1 cellular context compared by ENCODE assay signal in genomic region chr1:70220517-70221240, GRCh38.
TF ChIP-seq lines count a peak whose summit lies in the region.

No MANE protein-coding gene starts in this region.

TF ChIP-seq in K562, 482 proteins besides CTCF, POLR2A, EP300 and RAD21 (continued from another document and continues in another):
- TF ChIP-seq GTF3C2 (IDR thresholded peaks at IDR 0.05; ENCODE audit: borderline replicate concordance, extremely low read depth, insufficient read length) (no peak), OTX1 (CRISPR knock-in tag; IDR thresholded peaks at IDR 0.05) (no peak), FOXM1 (IDR thresholded peaks at IDR 0.05; ENCODE audit: low read depth) (no peak), FOXM1 (CRISPR knock-in tag; IDR thresholded peaks at IDR 0.05; ENCODE audit: low read depth) (no peak), CEBPG (CRISPR knock-in tag; IDR thresholded peaks at IDR 0.05) (no peak), CEBPG (tag; conservative IDR thresholded peaks at IDR 0.05 in 1 of 2, IDR thresholded peaks at IDR 0.05 in 1 of 2) (no peak), PHB2 (IDR thresholded peaks at IDR 0.05; ENCODE audit: low read depth) (no peak), XRCC4 (IDR thresholded peaks at IDR 0.05; ENCODE audit: extremely low read depth, insufficient read depth, insufficient read length) (no peak), ZBTB17 (CRISPR knock-in tag; IDR thresholded peaks at IDR 0.05) (no peak), SMAD4 (CRISPR knock-in tag; conservative IDR thresholded peaks at IDR 0.05) (no peak), ZBTB11 (CRISPR knock-in tag; IDR thresholded peaks at IDR 0.05) (no peak), ZNF175 (CRISPR knock-in tag; IDR thresholded peaks at IDR 0.05; ENCODE audit: low read depth) (no peak), ZNF395 (CRISPR knock-in tag; IDR thresholded peaks at IDR 0.05) (no peak), NFRKB (IDR thresholded peaks at IDR 0.05; ENCODE audit: low read depth) (peak; percentile 71; the same call in 1 of the 2 replicates), SUPT5H (IDR thresholded peaks at IDR 0.05) (no peak), CCNT2 (IDR thresholded peaks at IDR 0.05; ENCODE audit: borderline replicate concordance, extremely low read depth, insufficient read length, low read depth, low read length) (no peak), DEAF1 (CRISPR knock-in tag; IDR thresholded peaks at IDR 0.05) (no peak), SPI1 (IDR thresholded peaks at IDR 0.05; ENCODE audit: borderline replicate concordance, low read depth, low read length) (peak; percentile 42; the same call in 1 of the 2 replicates), ZNF146 (CRISPR knock-in tag; IDR thresholded peaks at IDR 0.05; ENCODE audit: unreplicated experiment) (no peak), ZBTB49 (CRISPR knock-in tag; IDR thresholded peaks at IDR 0.05; ENCODE audit: borderline replicate concordance) (no peak), ZNF589 (CRISPR knock-in tag; IDR thresholded peaks at IDR 0.05; ENCODE audit: low read depth) (no peak), ZBTB1 (CRISPR knock-in tag; IDR thresholded peaks at IDR 0.05; ENCODE audit: borderline replicate concordance, low read depth) (no peak), RBM22 (IDR thresholded peaks at IDR 0.05; ENCODE audit: low read depth, low read length, poor library complexity, severe bottlenecking) (peak; percentile 17), YY1 (IDR thresholded peaks at IDR 0.05; ENCODE audit: borderline replicate concordance in 1 of 3, control insufficient read depth in 1 of 3, extremely low read depth in 1 of 3, insufficient read depth in 3 of 3, insufficient read length in 1 of 3, insufficient replicate concordance in 2 of 3, low read depth in 1 of 3, low read length in 2 of 3) (peak in 2 of 3 experiments; percentile 38 to 80), ZNF436 (CRISPR knock-in tag; IDR thresholded peaks at IDR 0.05) (0 out of 2 replicates have a peak, but pooled peaks have one; percentile 20), STAT5B (CRISPR knock-in tag; IDR thresholded peaks at IDR 0.05) (no peak), MYBL2 (IDR thresholded peaks at IDR 0.05; ENCODE audit: low read depth) (no peak), MYBL2 (CRISPR knock-in tag; IDR thresholded peaks at IDR 0.05; ENCODE audit: borderline replicate concordance) (no peak), ZNF431 (CRISPR knock-in tag; IDR thresholded peaks at IDR 0.05) (no peak), MCM7 (IDR thresholded peaks at IDR 0.05) (no peak), ZNF449 (CRISPR knock-in tag; IDR thresholded peaks at IDR 0.05) (0 out of 2 replicates have a peak, but pooled peaks have one; percentile 24), RFX1 (IDR thresholded peaks at IDR 0.05) (no peak), ARNT (IDR thresholded peaks at IDR 0.05) (0 out of 4 replicates have a peak, but pooled peaks of 1 of the 2 experiments have one; percentile 49), ETV1 (tag; conservative IDR thresholded peaks at IDR 0.05; ENCODE audit: low read depth) (no peak), FOSL1 (tag; conservative IDR thresholded peaks at IDR 0.05) (no peak), SMARCA5 (IDR thresholded peaks at IDR 0.05) (peak; percentile 45; the same call in 1 of the 2 replicates), MTF1 (CRISPR knock-in tag; IDR thresholded peaks at IDR 0.05; ENCODE audit: borderline replicate concordance) (no peak), POLR3A (IDR thresholded peaks at IDR 0.05; ENCODE audit: borderline replicate concordance, extremely low read depth, insufficient read depth, insufficient read length) (no peak), LARP7 (IDR thresholded peaks at IDR 0.05) (0 out of 2 replicates have a peak, but pooled peaks have one; percentile 9), SMARCC2 (IDR thresholded peaks at IDR 0.05; ENCODE audit: low read depth) (0 out of 2 replicates have a peak, but pooled peaks have one; percentile 19), ZNF263 (CRISPR knock-in tag; IDR thresholded peaks at IDR 0.05; ENCODE audit: borderline replicate concordance) (no peak), ZNF41 (CRISPR knock-in tag; conservative IDR thresholded peaks at IDR 0.05) (no peak), SLC30A9 (CRISPR knock-in tag; IDR thresholded peaks at IDR 0.05) (no peak), ETV6 (IDR thresholded peaks at IDR 0.05; ENCODE audit: borderline replicate concordance in 1 of 2, low read depth in 2 of 2, low read length in 1 of 2) (no peak), ETV6 (CRISPR knock-in tag; IDR thresholded peaks at IDR 0.05; ENCODE audit: borderline replicate concordance) (no peak), NFATC3 (IDR thresholded peaks at IDR 0.05) (0 out of 2 replicates have a peak, but pooled peaks have one; percentile 38), CREB3 (tag; conservative IDR thresholded peaks at IDR 0.05; ENCODE audit: low read depth) (0 out of 2 replicates have a peak, but pooled peaks have one; percentile 10), PKNOX1 (IDR thresholded peaks at IDR 0.05) (no peak), SOX6 (IDR thresholded peaks at IDR 0.05) (0 out of 2 replicates have a peak, but pooled peaks have one; percentile 1), FOXK2 (conservative IDR thresholded peaks at IDR 0.05 in 1 of 2, IDR thresholded peaks at IDR 0.05 in 1 of 2; ENCODE audit: low read depth in 2 of 2) (no peak), MITF (IDR thresholded peaks at IDR 0.05) (no peak), CC2D1A (IDR thresholded peaks at IDR 0.05) (0 out of 2 replicates have a peak, but pooled peaks have one; percentile 22), HNRNPUL1 (IDR thresholded peaks at IDR 0.05; ENCODE audit: low read length) (no peak)
